ENCODE assay signal across 1 cellular context in genomic region chr2:29281585-29281984, GRCh38.
A peak's percentile ranks its signal among the peaks of the same experiment; 100 is the strongest.
TF ChIP-seq lines count a peak whose summit lies in the region.

No MANE protein-coding gene starts in this region.

TF ChIP-seq in HEK293, 187 proteins besides CTCF, POLR2A, EP300 and RAD21 (continued from another document and continues in another):
- TF ChIP-seq KLF1 (tag by site-specific recombination; IDR thresholded peaks at IDR 0.05) = 0 out of 2 replicates have a peak, but pooled peaks have one; percentile 35
- no peak for TF ChIP-seq ZNF677 (tag by site-specific recombination; IDR thresholded peaks at IDR 0.05)
- peak; percentile 42; the same call in 1 of the 2 replicates for TF ChIP-seq ZFP69B (tag by site-specific recombination; IDR thresholded peaks at IDR 0.05)
- no peak for TF ChIP-seq KLF17 (tag by site-specific recombination; IDR thresholded peaks at IDR 0.05)
- TF ChIP-seq ZBTB20 (tag by site-specific recombination; IDR thresholded peaks at IDR 0.05) = no peak
- no peak for TF ChIP-seq TCF7L2 (IDR thresholded peaks at IDR 0.05; ENCODE audit: borderline replicate concordance, low read depth, low read length)
- TF ChIP-seq ZBTB8A (tag by site-specific recombination; IDR thresholded peaks at IDR 0.05) = peak; percentile 62; the same call in 1 of the 2 replicates
- TF ChIP-seq HIC1 (tag by site-specific recombination; IDR thresholded peaks at IDR 0.05) = no peak
- no peak for TF ChIP-seq ZNF629 (tag by site-specific recombination; IDR thresholded peaks at IDR 0.05)
- no peak for TF ChIP-seq PRDM6 (tag by site-specific recombination; IDR thresholded peaks at IDR 0.05)
- 0 out of 2 replicates have a peak, but pooled peaks have one; percentile 40 for TF ChIP-seq FEZF1 (tag by site-specific recombination; IDR thresholded peaks at IDR 0.05)
- TF ChIP-seq, protein P1, sequence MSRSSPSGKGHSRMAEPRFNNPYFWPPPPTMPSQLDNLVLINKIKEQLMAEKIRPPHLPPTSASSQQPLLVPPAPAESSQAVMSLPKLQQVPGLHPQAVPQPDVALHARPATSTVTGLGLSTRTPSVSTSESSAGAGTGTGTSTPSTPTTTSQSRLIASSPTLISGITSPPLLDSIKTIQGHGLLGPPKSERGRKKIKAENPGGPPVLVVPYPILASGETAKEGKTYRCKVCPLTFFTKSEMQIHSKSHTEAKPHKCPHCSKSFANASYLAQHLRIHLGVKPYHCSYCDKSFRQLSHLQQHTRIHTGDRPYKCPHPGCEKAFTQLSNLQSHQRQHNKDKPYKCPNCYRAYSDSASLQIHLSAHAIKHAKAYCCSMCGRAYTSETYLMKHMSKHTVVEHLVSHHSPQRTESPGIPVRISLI (tag by site-specific recombination; IDR thresholded peaks at IDR 0.05) = no peak
- TF ChIP-seq ZBTB7A (tag by site-specific recombination; IDR thresholded peaks at IDR 0.05; ENCODE audit: low read depth) = no peak
- TF ChIP-seq ZNF146 (tag by site-specific recombination; IDR thresholded peaks at IDR 0.05) = no peak
- TF ChIP-seq ZNF280D (tag by site-specific recombination; IDR thresholded peaks at IDR 0.05) = no peak
- no peak for TF ChIP-seq ZNF398 (tag by site-specific recombination; IDR thresholded peaks at IDR 0.05)
- TF ChIP-seq WT1 (tag by site-specific recombination; IDR thresholded peaks at IDR 0.05) = 0 out of 2 replicates have a peak, but pooled peaks have one; percentile 45
- no peak for TF ChIP-seq ZNF214 (tag by site-specific recombination; IDR thresholded peaks at IDR 0.05; ENCODE audit: borderline replicate concordance)
- TF ChIP-seq ZNF514 (tag by site-specific recombination; IDR thresholded peaks at IDR 0.05) = no peak
- no peak for TF ChIP-seq ZNF561 (tag by site-specific recombination; IDR thresholded peaks at IDR 0.05; ENCODE audit: borderline replicate concordance)
- TF ChIP-seq ZNF239 (tag by site-specific recombination; IDR thresholded peaks at IDR 0.05) = no peak
- no peak for TF ChIP-seq ZNF416 (tag by site-specific recombination; IDR thresholded peaks at IDR 0.05)
- TF ChIP-seq KLF16 (tag by site-specific recombination; IDR thresholded peaks at IDR 0.05) = no peak
- TF ChIP-seq, protein P2, sequence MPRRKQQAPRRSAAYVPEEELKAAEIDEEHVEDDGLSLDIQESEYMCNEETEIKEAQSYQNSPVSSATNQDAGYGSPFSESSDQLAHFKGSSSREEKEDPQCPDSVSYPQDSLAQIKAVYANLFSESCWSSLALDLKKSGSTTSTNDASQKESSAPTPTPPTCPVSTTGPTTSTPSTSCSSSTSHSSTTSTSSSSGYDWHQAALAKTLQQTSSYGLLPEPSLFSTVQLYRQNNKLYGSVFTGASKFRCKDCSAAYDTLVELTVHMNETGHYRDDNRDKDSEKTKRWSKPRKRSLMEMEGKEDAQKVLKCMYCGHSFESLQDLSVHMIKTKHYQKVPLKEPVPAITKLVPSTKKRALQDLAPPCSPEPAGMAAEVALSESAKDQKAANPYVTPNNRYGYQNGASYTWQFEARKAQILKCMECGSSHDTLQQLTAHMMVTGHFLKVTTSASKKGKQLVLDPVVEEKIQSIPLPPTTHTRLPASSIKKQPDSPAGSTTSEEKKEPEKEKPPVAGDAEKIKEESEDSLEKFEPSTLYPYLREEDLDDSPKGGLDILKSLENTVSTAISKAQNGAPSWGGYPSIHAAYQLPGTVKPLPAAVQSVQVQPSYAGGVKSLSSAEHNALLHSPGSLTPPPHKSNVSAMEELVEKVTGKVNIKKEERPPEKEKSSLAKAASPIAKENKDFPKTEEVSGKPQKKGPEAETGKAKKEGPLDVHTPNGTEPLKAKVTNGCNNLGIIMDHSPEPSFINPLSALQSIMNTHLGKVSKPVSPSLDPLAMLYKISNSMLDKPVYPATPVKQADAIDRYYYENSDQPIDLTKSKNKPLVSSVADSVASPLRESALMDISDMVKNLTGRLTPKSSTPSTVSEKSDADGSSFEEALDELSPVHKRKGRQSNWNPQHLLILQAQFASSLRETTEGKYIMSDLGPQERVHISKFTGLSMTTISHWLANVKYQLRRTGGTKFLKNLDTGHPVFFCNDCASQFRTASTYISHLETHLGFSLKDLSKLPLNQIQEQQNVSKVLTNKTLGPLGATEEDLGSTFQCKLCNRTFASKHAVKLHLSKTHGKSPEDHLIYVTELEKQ (tag by site-specific recombination; IDR thresholded peaks at IDR 0.05; ENCODE audit: borderline replicate concordance) = no peak
- TF ChIP-seq ZNF664 (tag by site-specific recombination; IDR thresholded peaks at IDR 0.05) = no peak
- TF ChIP-seq ZNF132 (tag by site-specific recombination; IDR thresholded peaks at IDR 0.05; ENCODE audit: borderline replicate concordance) = no peak
- TF ChIP-seq, protein P3, sequence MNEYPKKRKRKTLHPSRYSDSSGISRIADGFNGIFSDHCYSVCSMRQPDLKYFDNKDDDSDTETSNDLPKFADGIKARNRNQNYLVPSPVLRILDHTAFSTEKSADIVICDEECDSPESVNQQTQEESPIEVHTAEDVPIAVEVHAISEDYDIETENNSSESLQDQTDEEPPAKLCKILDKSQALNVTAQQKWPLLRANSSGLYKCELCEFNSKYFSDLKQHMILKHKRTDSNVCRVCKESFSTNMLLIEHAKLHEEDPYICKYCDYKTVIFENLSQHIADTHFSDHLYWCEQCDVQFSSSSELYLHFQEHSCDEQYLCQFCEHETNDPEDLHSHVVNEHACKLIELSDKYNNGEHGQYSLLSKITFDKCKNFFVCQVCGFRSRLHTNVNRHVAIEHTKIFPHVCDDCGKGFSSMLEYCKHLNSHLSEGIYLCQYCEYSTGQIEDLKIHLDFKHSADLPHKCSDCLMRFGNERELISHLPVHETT (tag by site-specific recombination; IDR thresholded peaks at IDR 0.05) = no peak
- no peak for TF ChIP-seq ZNF585B (tag by site-specific recombination; IDR thresholded peaks at IDR 0.05)
- TF ChIP-seq ZNF600 (tag by site-specific recombination; IDR thresholded peaks at IDR 0.05) = no peak
- TF ChIP-seq ZNF660 (tag by site-specific recombination; IDR thresholded peaks at IDR 0.05) = peak; percentile 71; the same call in 1 of the 2 replicates
- TF ChIP-seq, protein P4, sequence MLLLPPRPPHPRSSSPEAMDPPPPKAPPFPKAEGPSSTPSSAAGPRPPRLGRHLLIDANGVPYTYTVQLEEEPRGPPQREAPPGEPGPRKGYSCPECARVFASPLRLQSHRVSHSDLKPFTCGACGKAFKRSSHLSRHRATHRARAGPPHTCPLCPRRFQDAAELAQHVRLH (tag by site-specific recombination; IDR thresholded peaks at IDR 0.05) = no peak
- no peak for TF ChIP-seq ZNF37A (tag by site-specific recombination; IDR thresholded peaks at IDR 0.05)
- no peak for TF ChIP-seq ZNF138 (tag by site-specific recombination; IDR thresholded peaks at IDR 0.05; ENCODE audit: borderline replicate concordance)
- no peak for TF ChIP-seq HOXA7 (CRISPR knock-in tag; IDR thresholded peaks at IDR 0.05; ENCODE audit: borderline replicate concordance)
- TF ChIP-seq, protein P5, sequence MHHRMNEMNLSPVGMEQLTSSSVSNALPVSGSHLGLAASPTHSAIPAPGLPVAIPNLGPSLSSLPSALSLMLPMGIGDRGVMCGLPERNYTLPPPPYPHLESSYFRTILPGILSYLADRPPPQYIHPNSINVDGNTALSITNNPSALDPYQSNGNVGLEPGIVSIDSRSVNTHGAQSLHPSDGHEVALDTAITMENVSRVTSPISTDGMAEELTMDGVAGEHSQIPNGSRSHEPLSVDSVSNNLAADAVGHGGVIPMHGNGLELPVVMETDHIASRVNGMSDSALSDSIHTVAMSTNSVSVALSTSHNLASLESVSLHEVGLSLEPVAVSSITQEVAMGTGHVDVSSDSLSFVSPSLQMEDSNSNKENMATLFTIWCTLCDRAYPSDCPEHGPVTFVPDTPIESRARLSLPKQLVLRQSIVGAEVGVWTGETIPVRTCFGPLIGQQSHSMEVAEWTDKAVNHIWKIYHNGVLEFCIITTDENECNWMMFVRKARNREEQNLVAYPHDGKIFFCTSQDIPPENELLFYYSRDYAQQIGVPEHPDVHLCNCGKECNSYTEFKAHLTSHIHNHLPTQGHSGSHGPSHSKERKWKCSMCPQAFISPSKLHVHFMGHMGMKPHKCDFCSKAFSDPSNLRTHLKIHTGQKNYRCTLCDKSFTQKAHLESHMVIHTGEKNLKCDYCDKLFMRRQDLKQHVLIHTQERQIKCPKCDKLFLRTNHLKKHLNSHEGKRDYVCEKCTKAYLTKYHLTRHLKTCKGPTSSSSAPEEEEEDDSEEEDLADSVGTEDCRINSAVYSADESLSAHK (tag by site-specific recombination; IDR thresholded peaks at IDR 0.05) = no peak
- peak; percentile 36; the same call in 1 of the 2 replicates for TF ChIP-seq TRIM28 (IDR thresholded peaks at IDR 0.05; ENCODE audit: borderline replicate concordance, low read length)
- no peak for TF ChIP-seq ZNF701 (tag by site-specific recombination; IDR thresholded peaks at IDR 0.05)
- no peak for TF ChIP-seq ZNF792 (tag by site-specific recombination; IDR thresholded peaks at IDR 0.05)
- TF ChIP-seq ZNF169 (tag by site-specific recombination; IDR thresholded peaks at IDR 0.05) = no peak
- TF ChIP-seq KLF10 (tag by site-specific recombination; IDR thresholded peaks at IDR 0.05) = no peak
- TF ChIP-seq ZNF521 (tag by site-specific recombination; IDR thresholded peaks at IDR 0.05) = no peak
- peak; percentile 47 for TF ChIP-seq ZNF366 (tag by site-specific recombination; conservative IDR thresholded peaks at IDR 0.05)
